In the genomic region with DNA sequence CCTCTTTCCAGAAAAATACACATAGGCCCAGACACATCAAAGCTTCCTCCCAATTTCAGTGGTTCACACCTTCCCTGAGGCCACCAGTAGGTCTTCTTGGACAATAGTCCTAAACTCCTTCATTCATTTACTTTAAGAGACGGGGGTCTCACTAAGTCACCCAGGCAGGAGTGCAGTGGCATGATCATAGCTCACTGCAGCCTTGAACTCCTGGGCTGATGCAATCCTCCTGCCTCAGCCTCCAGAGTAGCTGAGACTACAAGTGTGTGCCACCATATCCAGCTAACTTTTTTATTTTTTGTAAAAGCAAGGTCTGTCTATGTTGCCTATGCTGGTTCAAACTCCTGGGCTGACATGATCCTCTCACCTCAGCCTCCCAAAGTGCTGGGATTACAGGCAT, we compare ENCODE assay signal across 7 cellular contexts. TPM values are rescaled to one million over a fixed set of nuclear protein-coding genes. Genes with fewer than 3 reads are reported as not detected.
"Had no signal": no experiment of that assay in that cellular context is flagged by ENCODE, and none has a peak within 500 bp of the region (broad histone marks: within the 10 kb centered on the region; RNA-seq: fewer than 3 reads in every experiment).

No MANE protein-coding gene starts in this region.

- H3K9me3 Mint-ChIP-seq: HFFc6 had no signal

- ATAC-seq: HCT116 had no signal

- H3K9me3 ChIP-seq: HAP-1 had no signal

- H3K27ac Mint-ChIP-seq: HFFc6 had no signal

- H3K9ac ChIP-seq: GM23248 had no signal

- H3K4me1 ChIP-seq: HAP-1 had no signal

- H3K4me3 ChIP-seq: GM23248, HAP-1 had no signal

- H2AFZ ChIP-seq: GM23248 had no signal

- H3K36me3 ChIP-seq: HAP-1 had no signal

- H3K4me3 Mint-ChIP-seq: HFFc6 had no signal

- DNase-seq: GM23248, GOT3, H7, HFFc6, IMR-90 had no signal

- H3K27ac ChIP-seq: GM23248 had no signal

RNA-seq across cellular contexts. Expression of gene FHAD1, which starts 8.2 kb away (rescaled TPM):
- total RNA-seq: GM23248, IMR-90 had no signal
